In genomic region chr9:136326777-136327312, GRCh38 we compare ENCODE assay signal across 10 cellular contexts. TPM values are rescaled to one million over a fixed set of nuclear protein-coding genes. Genes with fewer than 3 reads are reported as not detected.
DNase-seq lines count a peak whose midpoint lies in the region; ATAC-seq and TF ChIP-seq lines count a peak whose summit lies in the region.
"Had no signal": no experiment of that assay in that cellular context is flagged by ENCODE, and none has a peak within 500 bp of the region (broad histone marks: within the 10 kb centered on the region; RNA-seq: fewer than 3 reads in every experiment).

No MANE protein-coding gene starts in this region.

- H3K4me3 Mint-ChIP-seq in Caco-2 (ENCODE audit: unreplicated experiment) (peak overlapping the region; percentile 68), T-cell (peak overlapping the region; percentile 62 to 72 (median 65))

- peak overlapping the region; percentile 41 for H3K4me3 ChIP-seq in Caco-2 (ENCODE audit: low read depth, low read length)
- peak overlapping the region; percentile 73 for H3K4me3 ChIP-seq in fibroblast of pulmonary artery (replicated peaks; ENCODE audit: low read depth, low read length)
- H3K4me3 ChIP-seq in sigmoid colon = peak overlapping the region; percentile 21 to 84 (median 72)

- WGBS in sigmoid colon, 2 donors = 29 to 33% methylated on average over 16 of the region's 16 CpGs

- H3K27ac ChIP-seq in sigmoid colon = peak overlapping the region; percentile 74 to 79 (median 78)
- H3K27ac ChIP-seq: HL-60 had no signal

- no peak for TF ChIP-seq EP300 in sigmoid colon (IDR thresholded peaks at IDR 0.05)

- CTCF ChIA-PET in Caco-2 (lab: Charles Lee) = no interaction called here
- CTCF ChIA-PET in T-cell (lab: Charles Lee) = no interaction called here

- no peaks in the 10 kb centered on the region for H3K36me3 ChIP-seq in Caco-2 (ENCODE audit: control insufficient read depth, insufficient read depth, low read length)
- H3K36me3 ChIP-seq in sigmoid colon = no peaks in the 10 kb centered on the region

- TF ChIP-seq POLR2A in sigmoid colon (IDR thresholded peaks at IDR 0.05) = no peak

- BruUV-seq in Caco-2 (replicated peaks; lab: Mats Ljungman, UMichigan) = TSS peak; percentile 35

- ATAC-seq in T-cell (replicated peaks in 1 of 4) (peak in 1 of 4 experiments; percentile 10), GM19463 (IDR thresholded peaks at IDR 0.05; ENCODE audit: unreplicated experiment) (no peak), left lobe of liver (no peak)

- H3K36me3 Mint-ChIP-seq in Caco-2 (ENCODE audit: insufficient read depth, unreplicated experiment) (peaks cover 9% of the 10 kb centered on the region), T-cell (no peaks in the 10 kb centered on the region)

- TF ChIP-seq CTCF in Caco-2 (IDR thresholded peaks at IDR 0.05; ENCODE audit: insufficient read depth in 1 of 2, low read depth in 1 of 2, low read length in 1 of 2, severe bottlenecking in 1 of 2, unreplicated experiment in 1 of 2) (no peak), fibroblast of pulmonary artery (IDR thresholded peaks at IDR 0.05; ENCODE audit: low read length, missing control alignments) (no peak), sigmoid colon (IDR thresholded peaks at IDR 0.05) (no peak)

- H3K4me1 ChIP-seq in Caco-2 (peaks cover 34% of the 10 kb centered on the region), sigmoid colon (peaks cover 0 to 37% (median 28%) of the 10 kb centered on the region in 4 donors)

- H3K27me3 ChIP-seq in Caco-2 (replicated peaks; ENCODE audit: control insufficient read depth, insufficient read depth, low read length) (no peaks in the 10 kb centered on the region), sigmoid colon (no peaks in the 10 kb centered on the region)

- no peaks in the 10 kb centered on the region for H3K9me3 ChIP-seq in Caco-2
- no peaks in the 10 kb centered on the region for H3K9me3 ChIP-seq in sigmoid colon

- H3K9me3 Mint-ChIP-seq in Caco-2 (ENCODE audit: unreplicated experiment) = no peaks in the 10 kb centered on the region
- H3K9me3 Mint-ChIP-seq in T-cell = no peaks in the 10 kb centered on the region

- no peak for DNase-seq in Caco-2
- DNase-seq in T-cell = no peak
- no peak for DNase-seq in fibroblast of pulmonary artery (ENCODE audit: low read depth)
- DNase-seq in sigmoid colon = no peak
- DNase-seq in DMS 273 (lab: John Stamatoyannopoulos, UW; ENCODE audit: unreplicated experiment) = no peak
- DNase-seq in activated CD4-positive, CD25-positive, alpha-beta regulatory T cell (lab: John Stamatoyannopoulos, UW) = no peak
- no peak for DNase-seq in left lobe of liver (ENCODE audit: low spot score)

- POLR2A ChIA-PET in Caco-2 (lab: Charles Lee) (interaction anchor here (1.5 kb wide), 1 partner anchor 36 kb away, joined by 8 read pairs; no protein-coding TSS in a partner anchor), T-cell (lab: Charles Lee) (no interaction called here)

- H3K27ac Mint-ChIP-seq in Caco-2 (ENCODE audit: unreplicated experiment) (no peak overlapping the region), T-cell (no peak overlapping the region)

- intact Hi-C loops in Caco-2 (cut with micrococcal nuclease; ENCODE audit: unreplicated experiment) = loop anchor here (5.0 kb wide), 1 partner anchor 35 kb away; the partner anchor contains the start of gene DNLZ
- intact Hi-C loops in sigmoid colon (cut with DNase I) = loop anchor here (5.0 to 10.0 kb wide), 2 partner anchors 35 to 318 kb away; partner anchors contain the start of gene DNLZ

- H3K4me1 Mint-ChIP-seq in Caco-2 (ENCODE audit: low read depth, unreplicated experiment) (peaks cover 6% of the 10 kb centered on the region), T-cell (peaks cover 4 to 6% (median 4%) of the 10 kb centered on the region in 3 donors)

- no peaks in the 10 kb centered on the region for H3K27me3 Mint-ChIP-seq in Caco-2 (ENCODE audit: insufficient read depth, unreplicated experiment)
- H3K27me3 Mint-ChIP-seq in T-cell = peaks cover 0 to 3% of the 10 kb centered on the region in 2 donors

RNA-seq across cellular contexts. Expression of gene GPSM1, which starts 0.5 kb away (rescaled TPM):
- total RNA-seq in Caco-2 (2022) = 25.7 and 26.5 TPM in 2 replicates
- total RNA-seq in T-cell = 10 to 100 TPM in 2 of 5 donors, 1 to 10 TPM in 3; 8.6 to 11.5 (median 9.7) TPM
- 10 to 100 TPM in 2 of 4 donors, 1 to 10 TPM in 2; 5.0 to 16.1 (median 12.2) TPM for total RNA-seq in sigmoid colon
- polyA plus RNA-seq in sigmoid colon = 1 to 10 TPM; 2.3 to 4.8 (median 2.4) TPM
- 4.8 TPM for total RNA-seq in left lobe of liver

RNA-seq across cellular contexts. Expression of gene CCDC187, which starts 23.0 kb away (rescaled TPM):
- 0.09 and 0.11 TPM in 2 replicates for total RNA-seq in Caco-2 (2022)
- under 1 TPM in 4 of 5 donors, not detected in 1; 0.07 to 0.20 (median 0.09) TPM for total RNA-seq in T-cell
- not detected for total RNA-seq in sigmoid colon
- polyA plus RNA-seq in sigmoid colon = under 1 TPM in 1 of 3 donors, not detected in 2; 0.32 TPM
- total RNA-seq in left lobe of liver = 0.03 TPM
- total RNA-seq: subcutaneous adipose tissue had no signal

RNA-seq across cellular contexts. Expression of gene DNLZ, which starts 36.7 kb away (rescaled TPM):
- total RNA-seq in Caco-2 (2022) (27.1 and 29.1 TPM in 2 replicates), T-cell (10 to 100 TPM; 20.4 to 46.8 (median 36.3) TPM), sigmoid colon (10 to 100 TPM; 19.7 to 41.9 (median 37.8) TPM), left lobe of liver (13.8 TPM)
- 10 to 100 TPM in 2 of 3 donors, 1 to 10 TPM in 1; 8.4 to 11.6 (median 10.2) TPM for polyA plus RNA-seq in sigmoid colon

RNA-seq across cellular contexts. Expression of gene CARD9, which starts 46.6 kb away (rescaled TPM):
- total RNA-seq in Caco-2 (2022) (1.7 and 2.6 TPM in 2 replicates), T-cell (1 to 10 TPM in 1 of 5 donors, under 1 TPM in 4; 0.43 to 1.4 (median 0.76) TPM), sigmoid colon (1 to 10 TPM; 1.5 to 6.9 (median 2.3) TPM), left lobe of liver (2.1 TPM)
- polyA plus RNA-seq in sigmoid colon = 1 to 10 TPM; 1.8 to 3.0 (median 2.3) TPM
